ENCODE assay signal across 9 cellular contexts in the genomic region with DNA sequence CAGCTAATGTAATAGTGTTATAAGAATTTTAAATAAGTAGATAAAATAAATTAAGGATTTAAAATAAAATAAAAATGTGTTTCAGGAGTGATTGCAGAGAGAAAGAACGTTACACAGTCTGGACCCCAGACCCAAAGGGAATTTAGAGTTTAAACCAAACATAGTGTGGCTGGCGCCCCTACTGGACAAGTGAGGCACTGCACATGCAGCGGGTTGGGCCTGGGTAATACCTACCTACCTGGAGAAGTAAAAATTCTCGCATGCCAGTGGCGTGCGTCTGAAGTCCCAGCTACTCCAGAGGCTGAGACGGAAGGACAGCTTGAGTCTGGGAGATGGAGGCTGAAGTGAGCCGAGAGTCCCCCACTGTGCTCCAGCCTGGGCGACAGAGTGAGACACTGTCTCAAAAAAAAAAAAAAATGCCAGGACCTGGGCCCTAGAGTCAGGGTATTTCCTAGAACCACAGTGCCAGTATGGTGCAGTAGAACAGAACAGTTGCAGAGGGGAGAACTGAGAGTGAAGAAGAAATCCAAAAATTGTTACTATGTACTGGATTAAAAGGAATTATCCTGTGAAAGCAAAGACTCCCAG.
DNase-seq lines count a peak whose midpoint lies in the region; ATAC-seq, FAIRE-seq and TF ChIP-seq lines count a peak whose summit lies in the region.
"Had no signal": no experiment of that assay in that cellular context is flagged by ENCODE, and none has a peak within 500 bp of the region (broad histone marks: within the 10 kb centered on the region; RNA-seq: fewer than 3 reads in every experiment).

No MANE protein-coding gene starts in this region.

- H3K9me3 ChIP-seq in OCI-LY3 (ENCODE audit: insufficient read depth, low read length) (no peaks in the 10 kb centered on the region), GM12878 (replicated peaks; ENCODE audit: control insufficient read depth, insufficient read depth, low read length) (no peaks in the 10 kb centered on the region), neutrophil (no peaks in the 10 kb centered on the region)
- H3K9me3 ChIP-seq: HAP-1 had no signal

- FAIRE-seq in GM12878 (lab: Jason Lieb, UNC): no peak

- H3K4me3 ChIP-seq in BJ (ENCODE audit: low read depth, low read length): no peak overlapping the region
- no peak overlapping the region for H3K4me3 ChIP-seq in OCI-LY3 (ENCODE audit: low read length)
- H3K4me3 ChIP-seq in GM12878: no peak overlapping the region
- no peak overlapping the region for H3K4me3 ChIP-seq in neutrophil (ENCODE audit: low read depth in 1 of 2, low read length in 1 of 2)
- H3K4me3 ChIP-seq: HAP-1 had no signal

- POLR2A ChIA-PET in BJ (lab: Charles Lee) (no interaction called here), GM12878 (lab: Charles Lee) (no interaction called here)

- H3K79me2 ChIP-seq in OCI-LY3 (ENCODE audit: low read length) (no peaks in the 10 kb centered on the region), GM12878 (ENCODE audit: control insufficient read depth, insufficient read depth, low read length) (no peaks in the 10 kb centered on the region)

- H4K20me1 ChIP-seq in OCI-LY3 (ENCODE audit: insufficient read depth, low read length) (no peaks in the 10 kb centered on the region), GM12878 (ENCODE audit: control insufficient read depth, insufficient read depth) (no peaks in the 10 kb centered on the region)

- 40% methylated on average over 9 of the region's 9 CpGs for WGBS in GM12878 (ENCODE audit: insufficient coverage, insufficient replicate concordance, low lambda C conversion rate, missing lambda C conversion rate)

- in situ Hi-C loops in GM12878 (cut with MboI): no loop called here

- RAD21 ChIA-PET in GM12878 (lab: Charles Lee; ENCODE audit: unreplicated experiment): no interaction called here

- H2AFZ ChIP-seq in OCI-LY3 (ENCODE audit: low read depth, low read length): no peak overlapping the region
- no peak overlapping the region for H2AFZ ChIP-seq in GM12878 (ENCODE audit: control insufficient read depth, low read depth, low read length)

- peaks cover 14% of the 10 kb centered on the region for H3K4me1 ChIP-seq in OCI-LY3 (ENCODE audit: low read length)
- no peaks in the 10 kb centered on the region for H3K4me1 ChIP-seq in GM12878 (ENCODE audit: control insufficient read depth, insufficient read depth, low read length)
- H3K4me1 ChIP-seq in neutrophil (ENCODE audit: control insufficient read depth in 1 of 2, insufficient read depth in 1 of 2, low read depth in 1 of 2, low read length in 1 of 2): no peaks in the 10 kb centered on the region
- H3K4me1 ChIP-seq: HAP-1 had no signal

- no peak overlapping the region for H3K4me2 ChIP-seq in OCI-LY3 (ENCODE audit: low read length)
- no peak overlapping the region for H3K4me2 ChIP-seq in GM12878 (ENCODE audit: control insufficient read depth, insufficient read depth)

- no peak for TF ChIP-seq EP300 in GM12878 (IDR thresholded peaks at IDR 0.05; ENCODE audit: borderline replicate concordance in 1 of 2, control insufficient read depth in 1 of 2, low read depth in 2 of 2, low read length in 2 of 2)

- TF ChIP-seq POLR2A in GM12878 (IDR thresholded peaks at IDR 0.05; ENCODE audit: low read depth, low read length): no peak

- SMC1A ChIA-PET in GM12878 (lab: Charles Lee; ENCODE audit: uncharacterized antibody, unreplicated experiment): no interaction called here

- H3K36me3 ChIP-seq in BJ (ENCODE audit: control insufficient read depth, insufficient read depth, low read length) (no peaks in the 10 kb centered on the region), OCI-LY3 (replicated peaks; ENCODE audit: low read depth, low read length) (no peaks in the 10 kb centered on the region), GM12878 (ENCODE audit: control insufficient read depth in 2 of 2, insufficient read depth in 2 of 2, low read length in 1 of 2) (no peaks in the 10 kb centered on the region), neutrophil (no peaks in the 10 kb centered on the region)
- H3K36me3 ChIP-seq: HAP-1 had no signal

- DNase-seq in BJ (ENCODE audit: low read depth): no peak
- peak; percentile 13 for DNase-seq in GM20000 (ENCODE audit: low spot score)
- no peak for DNase-seq in GM12878 (ENCODE audit: low read depth, low spot score)
- DNase-seq in HK-2 (ENCODE audit: unreplicated experiment): no peak
- DNase-seq in globus pallidus (ENCODE audit: low spot score): no peak

- TF ChIP-seq RAD21 in GM12878 (IDR thresholded peaks at IDR 0.05; ENCODE audit: insufficient read depth, low read depth, low read length): no peak

- no TSS peak for BruUV-seq in GM12878 (replicated peaks; lab: Mats Ljungman, UMichigan)

- CTCF ChIA-PET in BJ (lab: Yijun Ruan, JAX): interaction anchor here (0.9 to 2.5 kb wide), 3 partner anchors 12 to 248 kb away, joined by 3 to 9 read pairs (median 4); no protein-coding TSS in a partner anchor
- CTCF ChIA-PET in GM12878 (lab: Yijun Ruan, JAX): interaction anchor here (1.1 to 3.2 kb wide), 6 partner anchors 12 to 177 kb away, joined by 3 to 12 read pairs (median 4); no protein-coding TSS in a partner anchor

- TF ChIP-seq CTCF in BJ (IDR thresholded peaks at IDR 0.05; ENCODE audit: insufficient read depth, low read depth, low read length) (peak; percentile 57), GM20000 (IDR thresholded peaks at IDR 0.05; ENCODE audit: extremely low read depth, missing control alignments) (peak; percentile 71), OCI-LY3 (IDR thresholded peaks at IDR 0.05; ENCODE audit: low read depth, low read length) (peak; percentile 40), GM12878 (IDR thresholded peaks at IDR 0.05 in 2 of 3, conservative IDR thresholded peaks at IDR 0.05 in 1 of 3; ENCODE audit: control insufficient read depth in 2 of 3, extremely low read depth in 1 of 3, insufficient read depth in 1 of 3, low read depth in 3 of 3, low read length in 3 of 3) (peak; percentile 48 to 89 (median 74)), neutrophil (IDR thresholded peaks at IDR 0.05) (peak; percentile 53)

- no peak overlapping the region for H3K27ac ChIP-seq in OCI-LY3 (ENCODE audit: low read length)
- no peak overlapping the region for H3K27ac ChIP-seq in GM12878 (ENCODE audit: control insufficient read depth, insufficient read depth)
- H3K27ac ChIP-seq in neutrophil: no peak overlapping the region

- ATAC-seq in GM12878 (peak; percentile 74), HG02840 (IDR thresholded peaks at IDR 0.05; ENCODE audit: low FRiP score, unreplicated experiment) (no peak)

- H3K9ac ChIP-seq in OCI-LY3 (ENCODE audit: low read length) (no peak overlapping the region), GM12878 (ENCODE audit: control insufficient read depth, insufficient read depth, low read length) (no peak overlapping the region)

- intact Hi-C loops in GM12878 (cut with micrococcal nuclease; ENCODE audit: unreplicated experiment): no loop called here

- H3K27me3 ChIP-seq in BJ (ENCODE audit: control insufficient read depth, insufficient read depth, low read length) (no peaks in the 10 kb centered on the region), OCI-LY3 (ENCODE audit: low read depth, low read length) (no peaks in the 10 kb centered on the region), GM12878 (replicated peaks in 1 of 2; ENCODE audit: control insufficient read depth in 2 of 2, insufficient read depth in 2 of 2, low read length in 1 of 2) (no peaks in the 10 kb centered on the region), neutrophil (no peaks in the 10 kb centered on the region)

TF ChIP-seq in GM12878, 131 proteins besides CTCF, POLR2A, EP300 and RAD21:
- TF ChIP-seq HDGF (IDR thresholded peaks at IDR 0.05) (no peak), RCOR1 (conservative IDR thresholded peaks at IDR 0.05; ENCODE audit: low read depth, low read length) (no peak), KDM1A (IDR thresholded peaks at IDR 0.05; ENCODE audit: borderline replicate concordance) (no peak), CREB1 (IDR thresholded peaks at IDR 0.05; ENCODE audit: low read depth) (no peak), TAF1 (IDR thresholded peaks at IDR 0.05; ENCODE audit: borderline replicate concordance, low read depth, low read length) (no peak), ELK1 (IDR thresholded peaks at IDR 0.05; ENCODE audit: low read depth, low read length) (no peak)
